In genomic region chr3:135215516-135215915, GRCh38 we compare ENCODE assay signal across 24 cellular contexts.
A peak's percentile ranks its signal among the peaks of the same experiment; 100 is the strongest.
DNase-seq lines count a peak whose midpoint lies in the region; ATAC-seq and TF ChIP-seq lines count a peak whose summit lies in the region.
"Had no signal": no experiment of that assay in that cellular context is flagged by ENCODE, and none has a peak within 500 bp of the region (broad histone marks: within the 10 kb centered on the region; RNA-seq: fewer than 3 reads in every experiment).

No MANE protein-coding gene starts in this region.

- no peaks in the 10 kb centered on the region for H3K9me3 ChIP-seq in gastrocnemius medialis

- H3K27me3 ChIP-seq in gastrocnemius medialis: no peaks in the 10 kb centered on the region

- intact Hi-C loops in gastrocnemius medialis (cut with DNase I; ENCODE audit: low total_unique reads): no loop called here

- peaks cover 42 to 49% of the 10 kb centered on the region in 2 donors for H3K4me1 ChIP-seq in gastrocnemius medialis

- no peaks in the 10 kb centered on the region for H3K36me3 Mint-ChIP-seq in activated T-helper 17 cell treated with anti-CD3 and anti-CD28 coated beads, Interleukin-2, amount 50 U/mL, for 72 hours (ENCODE audit: low read depth)

- H3K9me3 Mint-ChIP-seq in activated T-helper 17 cell treated with anti-CD3 and anti-CD28 coated beads, Interleukin-2, amount 50 U/mL, for 72 hours: peaks cover 3% of the 10 kb centered on the region

- in situ Hi-C loops in gastrocnemius medialis (cut with MboI; ENCODE audit: low sequenced_read_pairs in 4 of 4): no loop called here

- peaks cover 6% of the 10 kb centered on the region for H3K27me3 Mint-ChIP-seq in activated T-helper 17 cell treated with anti-CD3 and anti-CD28 coated beads, Interleukin-2, amount 50 U/mL, for 72 hours

- H3K27ac Mint-ChIP-seq in activated T-helper 17 cell treated with anti-CD3 and anti-CD28 coated beads, Interleukin-2, amount 50 U/mL, for 72 hours: no peak overlapping the region
- H3K27ac Mint-ChIP-seq: B cell, HFFc6, IgD-negative memory B cell had no signal

- no peak for TF ChIP-seq POLR2A in gastrocnemius medialis (IDR thresholded peaks at IDR 0.05)

- H3K4me3 ChIP-seq in epithelial cell of esophagus (ENCODE audit: low read length): no peak overlapping the region
- H3K4me3 ChIP-seq in gastrocnemius medialis: no peak overlapping the region

- peak; percentile 6 for DNase-seq in GM04503 (ENCODE audit: low read depth)
- peak; percentile 6 for DNase-seq in LoVo (ENCODE audit: low spot score)
- peak; percentile 1 for DNase-seq in epithelial cell of esophagus (ENCODE audit: low read depth)
- no peak for DNase-seq in gastrocnemius medialis
- DNase-seq in iPS-NIHi11 (ENCODE audit: low spot score): no peak
- DNase-seq: COR-L47, GDM1, H7, HFFc6, Kasumi-1, MV-4-11, NCI-H1694 treated with DMSO at 0.1 percent for 48 hours, NCI-H510A, NCI-H774, OCI-M1, RPMI8226, SHP77 treated with DMSO at 0.1 percent for 48 hours, T-helper 1 cell had no signal

- peak overlapping the region; percentile 84 to 95 (median 90) for H3K27ac ChIP-seq in gastrocnemius medialis

- H3K4me1 Mint-ChIP-seq in activated T-helper 17 cell treated with anti-CD3 and anti-CD28 coated beads, Interleukin-2, amount 50 U/mL, for 72 hours: no peaks in the 10 kb centered on the region
- H3K4me1 Mint-ChIP-seq: B cell had no signal

- TF ChIP-seq CTCF in epithelial cell of esophagus (IDR thresholded peaks at IDR 0.05; ENCODE audit: insufficient read depth, low read depth, low read length, missing control alignments) (no peak), gastrocnemius medialis (IDR thresholded peaks at IDR 0.05 in 4 of 5, conservative IDR thresholded peaks at IDR 0.05 in 1 of 5) (no peak)

- no peak overlapping the region for H3K4me3 Mint-ChIP-seq in activated T-helper 17 cell treated with anti-CD3 and anti-CD28 coated beads, Interleukin-2, amount 50 U/mL, for 72 hours
- H3K4me3 Mint-ChIP-seq: B cell, HFFc6, IgD-negative memory B cell had no signal

- no peak for ATAC-seq in gastrocnemius medialis
- no peak for ATAC-seq in GM18873 (IDR thresholded peaks at IDR 0.05; ENCODE audit: low FRiP score, unreplicated experiment)
- no peak for ATAC-seq in activated T-helper 17 cell treated with anti-CD3 and anti-CD28 coated beads, Interleukin-2, amount 50 U/mL, for 72 hours (replicated peaks)
- ATAC-seq in HG02840 (IDR thresholded peaks at IDR 0.05; ENCODE audit: low FRiP score, unreplicated experiment): no peak
- ATAC-seq: SK-N-SH treated with all-trans-retinoic acid at 6 μM for 48 hours had no signal

- no peaks in the 10 kb centered on the region for H3K36me3 ChIP-seq in gastrocnemius medialis

Comparison
In these comparisons a context has a peak if more than half of its experiments do, and no peak if none do; other contexts are left out.
1. DNase-seq: peak in GM04503 (single experiment), LoVo (single experiment) and epithelial cell of esophagus (single experiment); none in gastrocnemius medialis (0 of 2) and iPS-NIHi11 (single experiment).